ENCODE assay signal across 11 cellular contexts in genomic region chr6:170405311-170405975, GRCh38.
DNase-seq lines count a peak whose midpoint lies in the region; FAIRE-seq and TF ChIP-seq lines count a peak whose summit lies in the region.
"Had no signal": no experiment of that assay in that cellular context is flagged by ENCODE, and none has a peak within 500 bp of the region (broad histone marks: within the 10 kb centered on the region; RNA-seq: fewer than 3 reads in every experiment).

No MANE protein-coding gene starts in this region.

- peaks cover 38% of the 10 kb centered on the region for H3K36me3 Mint-ChIP-seq in activated naive CD4-positive, alpha-beta T cell treated with anti-CD3 and anti-CD28 coated beads for 36 hours (ENCODE audit: low read depth)
- H3K36me3 Mint-ChIP-seq in activated CD4-positive, alpha-beta T cell treated with anti-CD3 and anti-CD28 coated beads, Interleukin-2, amount 10 ng/mL, durations not matched to agents 7 days and 5 days (ENCODE audit: low read depth): peaks cover 36% of the 10 kb centered on the region

- POLR2A ChIA-PET in AG04450 (lab: Yijun Ruan, JAX): interaction anchor here (0.5 to 1.1 kb wide), 2 partner anchors 33 to 424 kb away, joined by 3 to 6 read pairs; no protein-coding TSS in a partner anchor
- POLR2A ChIA-PET in activated CD4-positive, alpha-beta T cell treated with anti-CD3 and anti-CD28 coated beads, Interleukin-2, amount 10 ng/mL, durations not matched to agents 7 days and 5 days (lab: Charles Lee): no interaction called here

- DNase-seq in AG04450 (ENCODE audit: low read depth, low spot score): peak; percentile 88
- DNase-seq in HTR-8/SVneo (ENCODE audit: insufficient read length, low spot score): peak; percentile 76
- DNase-seq in astrocyte of the cerebellum (ENCODE audit: low read depth): peak; percentile 94
- peak; percentile 78 for DNase-seq in islet precursor cell
- DNase-seq in posterior vena cava (ENCODE audit: low spot score): no peak
- no peak for DNase-seq in NCI-H82 treated with DMSO at 0.1 percent for 48 hours (lab: John Stamatoyannopoulos, UW; ENCODE audit: unreplicated experiment)
- DNase-seq in activated naive CD4-positive, alpha-beta T cell treated with anti-CD3 and anti-CD28 coated beads for 36 hours: no peak
- DNase-seq in activated CD4-positive, alpha-beta T cell treated with anti-CD3 and anti-CD28 coated beads, Interleukin-2, amount 10 ng/mL, durations not matched to agents 7 days and 5 days: no peak
- DNase-seq: aorta, NCI-H1417 treated with DMSO at 0.1 percent for 48 hours had no signal

- no peaks in the 10 kb centered on the region for H3K9me3 Mint-ChIP-seq in activated naive CD4-positive, alpha-beta T cell treated with anti-CD3 and anti-CD28 coated beads for 36 hours
- H3K9me3 Mint-ChIP-seq in activated CD4-positive, alpha-beta T cell treated with anti-CD3 and anti-CD28 coated beads, Interleukin-2, amount 10 ng/mL, durations not matched to agents 7 days and 5 days: no peaks in the 10 kb centered on the region

- TF ChIP-seq CTCF in AG04450 (IDR thresholded peaks at IDR 0.05; ENCODE audit: low read depth, low read length) (no peak), astrocyte of the cerebellum (IDR thresholded peaks at IDR 0.05; ENCODE audit: low read depth, low read length, missing control alignments) (no peak)

- no peak overlapping the region for H3K27ac Mint-ChIP-seq in activated naive CD4-positive, alpha-beta T cell treated with anti-CD3 and anti-CD28 coated beads for 36 hours
- no peak overlapping the region for H3K27ac Mint-ChIP-seq in activated CD4-positive, alpha-beta T cell treated with anti-CD3 and anti-CD28 coated beads, Interleukin-2, amount 10 ng/mL, durations not matched to agents 7 days and 5 days

- no peak overlapping the region for H3K4me3 Mint-ChIP-seq in activated naive CD4-positive, alpha-beta T cell treated with anti-CD3 and anti-CD28 coated beads for 36 hours
- no peak overlapping the region for H3K4me3 Mint-ChIP-seq in activated CD4-positive, alpha-beta T cell treated with anti-CD3 and anti-CD28 coated beads, Interleukin-2, amount 10 ng/mL, durations not matched to agents 7 days and 5 days

- peak overlapping the region; percentile 97 for H3K27ac ChIP-seq in AG04450 (ENCODE audit: low read depth, low read length)
- H3K27ac ChIP-seq: C4-2B had no signal

- H3K27me3 ChIP-seq in AG04450 (ENCODE audit: control insufficient read depth, insufficient read depth, low read length): no peaks in the 10 kb centered on the region

- intact Hi-C loops in posterior vena cava (cut with DNase I): no loop called here
- intact Hi-C loops in activated naive CD4-positive, alpha-beta T cell treated with anti-CD3 and anti-CD28 coated beads for 36 hours (cut with micrococcal nuclease): no loop called here

- CTCF ChIA-PET in AG04450 (lab: Charles Lee): interaction anchor here (1.5 kb wide), 1 partner anchor 573 kb away, joined by 4 read pairs; no protein-coding TSS in a partner anchor
- CTCF ChIA-PET in activated naive CD4-positive, alpha-beta T cell treated with anti-CD3 and anti-CD28 coated beads for 36 hours (lab: Charles Lee): no interaction called here
- CTCF ChIA-PET in activated CD4-positive, alpha-beta T cell treated with anti-CD3 and anti-CD28 coated beads, Interleukin-2, amount 10 ng/mL, durations not matched to agents 7 days and 5 days (lab: Charles Lee): interaction anchor here (1.0 kb wide), 1 partner anchor 12 kb away, joined by 3 read pairs; no protein-coding TSS in a partner anchor

- peak; percentile 46 for FAIRE-seq in HTR-8/SVneo (lab: Jason Lieb, UNC)

- H3K4me1 Mint-ChIP-seq in activated naive CD4-positive, alpha-beta T cell treated with anti-CD3 and anti-CD28 coated beads for 36 hours (ENCODE audit: low read depth): no peaks in the 10 kb centered on the region
- H3K4me1 Mint-ChIP-seq in activated CD4-positive, alpha-beta T cell treated with anti-CD3 and anti-CD28 coated beads, Interleukin-2, amount 10 ng/mL, durations not matched to agents 7 days and 5 days: no peaks in the 10 kb centered on the region

- H3K9me3 ChIP-seq in AG04450 (ENCODE audit: control insufficient read depth, insufficient read depth, low read length): no peaks in the 10 kb centered on the region; the same call in none of the 2 replicates

- no peaks in the 10 kb centered on the region for H3K27me3 Mint-ChIP-seq in activated naive CD4-positive, alpha-beta T cell treated with anti-CD3 and anti-CD28 coated beads for 36 hours (ENCODE audit: low read depth)
- H3K27me3 Mint-ChIP-seq in activated CD4-positive, alpha-beta T cell treated with anti-CD3 and anti-CD28 coated beads, Interleukin-2, amount 10 ng/mL, durations not matched to agents 7 days and 5 days: peaks cover 5% of the 10 kb centered on the region

- in situ Hi-C loops in astrocyte of the cerebellum (cut with HindIII; ENCODE audit: low sequenced_read_pairs): no loop called here

- peak overlapping the region; percentile 7; the same call in 1 of the 2 replicates for H3K4me3 ChIP-seq in AG04450 (ENCODE audit: low read depth, low read length)
- H3K4me3 ChIP-seq in astrocyte of the cerebellum (ENCODE audit: low read depth, low read length): no peak overlapping the region

Comparison
In these comparisons a context has a peak if more than half of its experiments do, and no peak if none do; other contexts are left out.
1. DNase-seq: peak in AG04450 (single experiment), HTR-8/SVneo (single experiment), astrocyte of the cerebellum (single experiment) and islet precursor cell (single experiment); none in posterior vena cava (single experiment), NCI-H82 treated with DMSO at 0.1 percent for 48 hours (single experiment), activated naive CD4-positive, alpha-beta T cell treated with anti-CD3 and anti-CD28 coated beads for 36 hours (single experiment) and activated CD4-positive, alpha-beta T cell treated with anti-CD3 and anti-CD28 coated beads, Interleukin-2, amount 10 ng/mL, durations not matched to agents 7 days and 5 days (single experiment).